10 cellular contexts compared by ENCODE assay signal in genomic region chr6:100472674-100473073, GRCh38. TPM values are rescaled to one million over a fixed set of nuclear protein-coding genes. Genes with fewer than 3 reads are reported as not detected.
DNase-seq lines count a peak whose midpoint lies in the region; ATAC-seq, FAIRE-seq and TF ChIP-seq lines count a peak whose summit lies in the region.
"Had no signal": no experiment of that assay in that cellular context is flagged by ENCODE, and none has a peak within 500 bp of the region (broad histone marks: within the 10 kb centered on the region; RNA-seq: fewer than 3 reads in every experiment).

No MANE protein-coding gene starts in this region.

- TF ChIP-seq EP300 in GM12878 (IDR thresholded peaks at IDR 0.05; ENCODE audit: borderline replicate concordance in 1 of 2, control insufficient read depth in 1 of 2, low read depth in 2 of 2, low read length in 2 of 2): peak in 1 of 2 experiments; percentile 77; a peak in 2 of 4 replicates

- RAD21 ChIA-PET in GM12878 (lab: Charles Lee; ENCODE audit: unreplicated experiment): interaction anchor here (0.7 to 2.6 kb wide), 6 partner anchors 12 to 605 kb away, joined by 3 to 7 read pairs (median 4); no protein-coding TSS in a partner anchor

- POLR2A ChIA-PET in GM12878 (lab: Charles Lee) (no interaction called here), OCI-LY7 (lab: Charles Lee) (no interaction called here)

- no peak for TF ChIP-seq RAD21 in GM12878 (IDR thresholded peaks at IDR 0.05; ENCODE audit: insufficient read depth, low read depth, low read length)

- in situ Hi-C loops in GM12878 (cut with MboI): no loop called here

- H3K4me2 ChIP-seq in GM12878 (ENCODE audit: control insufficient read depth, insufficient read depth) (peak overlapping the region; percentile 50; the same call in 1 of the 2 replicates), OCI-LY7 (ENCODE audit: low read length) (no peak overlapping the region)

- no peak for TF ChIP-seq POLR2A in GM18505 (IDR thresholded peaks at IDR 0.05; ENCODE audit: borderline replicate concordance, extremely low read depth, insufficient read depth, insufficient read length)
- TF ChIP-seq POLR2A in GM12878 (IDR thresholded peaks at IDR 0.05; ENCODE audit: low read depth, low read length): no peak

- no peak overlapping the region for H3K27ac ChIP-seq in GM12878 (ENCODE audit: control insufficient read depth, insufficient read depth)
- H3K27ac ChIP-seq in colonic mucosa: no peak overlapping the region
- no peak overlapping the region for H3K27ac ChIP-seq in aorta (ENCODE audit: low read depth in 1 of 2, low read length in 2 of 2)
- no peak overlapping the region for H3K27ac ChIP-seq in effector memory CD4-positive, alpha-beta T cell (ENCODE audit: insufficient read depth, low read length, poor library complexity, severe bottlenecking)
- H3K27ac ChIP-seq in OCI-LY7 (ENCODE audit: low read depth, low read length, poor library complexity, severe bottlenecking): no peak overlapping the region

- H4K20me1 ChIP-seq in GM12878 (ENCODE audit: control insufficient read depth, insufficient read depth): no peaks in the 10 kb centered on the region
- no peaks in the 10 kb centered on the region for H4K20me1 ChIP-seq in OCI-LY7 (ENCODE audit: insufficient read depth, low read length)

- ATAC-seq in GM18505 (IDR thresholded peaks at IDR 0.05; ENCODE audit: unreplicated experiment) (peak; percentile 92), GM21447 (IDR thresholded peaks at IDR 0.05; ENCODE audit: unreplicated experiment) (peak; percentile 92), HG03460 (IDR thresholded peaks at IDR 0.05; ENCODE audit: unreplicated experiment) (peak; percentile 92), GM12878 (peak; percentile 86), aorta (ENCODE audit: low FRiP score) (no peak)

- H3K36me3 ChIP-seq in GM12878 (ENCODE audit: control insufficient read depth in 2 of 2, insufficient read depth in 2 of 2, low read length in 1 of 2) (no peaks in the 10 kb centered on the region), colonic mucosa (no peaks in the 10 kb centered on the region), aorta (ENCODE audit: control insufficient read depth in 1 of 2, insufficient read depth in 2 of 2, low read length in 1 of 2) (no peaks in the 10 kb centered on the region), OCI-LY7 (ENCODE audit: insufficient read depth, low read length) (no peaks in the 10 kb centered on the region)
- H3K36me3 ChIP-seq in effector memory CD4-positive, alpha-beta T cell (ENCODE audit: control insufficient read depth, insufficient read depth, low read length): no peaks in the 10 kb centered on the region

- H3K4me3 ChIP-seq in GM12878 (no peak overlapping the region), colonic mucosa (no peak overlapping the region), aorta (ENCODE audit: low read length in 2 of 2) (no peak overlapping the region), OCI-LY7 (ENCODE audit: low read depth, low read length, poor library complexity, severe bottlenecking) (no peak overlapping the region)
- no peak overlapping the region for H3K4me3 ChIP-seq in effector memory CD4-positive, alpha-beta T cell (ENCODE audit: insufficient read depth, low read depth, low read length, poor library complexity, severe bottlenecking)

- H3K4me1 ChIP-seq in GM12878 (ENCODE audit: control insufficient read depth, insufficient read depth, low read length): peaks cover 16% of the 10 kb centered on the region
- no peaks in the 10 kb centered on the region for H3K4me1 ChIP-seq in colonic mucosa
- H3K4me1 ChIP-seq in aorta (ENCODE audit: control insufficient read depth in 1 of 2, insufficient read depth in 2 of 2, low read length in 2 of 2): no peaks in the 10 kb centered on the region
- no peaks in the 10 kb centered on the region for H3K4me1 ChIP-seq in effector memory CD4-positive, alpha-beta T cell (ENCODE audit: control insufficient read depth, insufficient read depth, low read length, poor library complexity, severe bottlenecking)
- H3K4me1 ChIP-seq in OCI-LY7 (ENCODE audit: insufficient read depth, low read length, poor library complexity, severe bottlenecking): no peaks in the 10 kb centered on the region

- DNase-seq in GM12878 (ENCODE audit: low read depth, low spot score) (peak; percentile 42), colonic mucosa (no peak), aorta (no peak), OCI-LY7 (ENCODE audit: low spot score) (no peak)
- DNase-seq in effector memory CD4-positive, alpha-beta T cell: no peak
- DNase-seq: NCI-H187 had no signal

- 0% methylated on average over 3 of the region's 3 CpGs for WGBS in GM12878 (ENCODE audit: insufficient coverage, insufficient replicate concordance, low lambda C conversion rate, missing lambda C conversion rate)
- WGBS in aorta, 2 donors: 32 to 45% methylated on average over 3 of the region's 3 CpGs

- CTCF ChIA-PET in GM12878 (lab: Yijun Ruan, JAX) (interaction anchor here (0.7 to 8.8 kb wide), 7 partner anchors 114 to 367 kb away, joined by 3 to 72 read pairs (median 3); no protein-coding TSS in a partner anchor), OCI-LY7 (lab: Charles Lee; ENCODE audit: unreplicated experiment) (no interaction called here)

- peaks cover 2 to 9% of the 10 kb centered on the region in 2 experiments; a peak in 3 of 4 replicates for H3K27me3 ChIP-seq in GM12878 (replicated peaks in 1 of 2; ENCODE audit: control insufficient read depth in 2 of 2, insufficient read depth in 2 of 2, low read length in 1 of 2)
- H3K27me3 ChIP-seq in colonic mucosa: peaks cover 35% of the 10 kb centered on the region
- H3K27me3 ChIP-seq in aorta (ENCODE audit: control insufficient read depth in 1 of 2, insufficient read depth in 2 of 2, low read length in 1 of 2): no peaks in the 10 kb centered on the region
- peaks cover 22% of the 10 kb centered on the region for H3K27me3 ChIP-seq in effector memory CD4-positive, alpha-beta T cell (replicated peaks; ENCODE audit: control insufficient read depth, insufficient read depth, low read length, poor library complexity, severe bottlenecking)

- H3K9me3 ChIP-seq in GM12878 (replicated peaks; ENCODE audit: control insufficient read depth, insufficient read depth, low read length): peaks cover 2% of the 10 kb centered on the region; the same call in 1 of the 3 replicates
- no peaks in the 10 kb centered on the region for H3K9me3 ChIP-seq in colonic mucosa
- peaks cover 3% of the 10 kb centered on the region for H3K9me3 ChIP-seq in aorta (ENCODE audit: control insufficient read depth, low read length)
- H3K9me3 ChIP-seq in effector memory CD4-positive, alpha-beta T cell (ENCODE audit: control insufficient read depth, low read length): no peaks in the 10 kb centered on the region
- no peaks in the 10 kb centered on the region for H3K9me3 ChIP-seq in OCI-LY7 (ENCODE audit: low read length)

- no peak overlapping the region for H3K9ac ChIP-seq in GM12878 (ENCODE audit: control insufficient read depth, insufficient read depth, low read length)
- no peak overlapping the region for H3K9ac ChIP-seq in colonic mucosa (ENCODE audit: low read depth in 2 of 2, low read length in 2 of 2)

- H3K79me2 ChIP-seq in GM12878 (ENCODE audit: control insufficient read depth, insufficient read depth, low read length): no peaks in the 10 kb centered on the region
- no peaks in the 10 kb centered on the region for H3K79me2 ChIP-seq in OCI-LY7 (ENCODE audit: insufficient read depth, low read depth, low read length)

- no TSS peak for BruUV-seq in GM12878 (replicated peaks; lab: Mats Ljungman, UMichigan)
- BruUV-seq in OCI-LY7 (replicated peaks; lab: Mats Ljungman, UMichigan): no TSS peak

- intact Hi-C loops in GM12878 (cut with micrococcal nuclease; ENCODE audit: unreplicated experiment): no loop called here
- intact Hi-C loops in colonic mucosa (cut with DNase I): no loop called here
- intact Hi-C loops in aorta (cut with DNase I): no loop called here
- intact Hi-C loops in OCI-LY7 (cut with micrococcal nuclease; ENCODE audit: unreplicated experiment): loop anchor here (5.0 kb wide), 1 partner anchor 100 kb away; no protein-coding TSS in a partner anchor

- peak; percentile 85 for FAIRE-seq in GM12878 (lab: Jason Lieb, UNC)

- SMC1A ChIA-PET in GM12878 (lab: Charles Lee; ENCODE audit: uncharacterized antibody, unreplicated experiment): interaction anchor here (0.6 to 3.6 kb wide), 10 partner anchors 12 to 368 kb away, joined by 3 to 16 read pairs (median 4); no protein-coding TSS in a partner anchor

- H2AFZ ChIP-seq in GM12878 (ENCODE audit: control insufficient read depth, low read depth, low read length) (no peak overlapping the region), OCI-LY7 (ENCODE audit: low read length) (no peak overlapping the region)

- no peaks in the 10 kb centered on the region for H3K9me2 ChIP-seq in OCI-LY7 (ENCODE audit: insufficient read depth, low read length)

- TF ChIP-seq CTCF in GM12878 (IDR thresholded peaks at IDR 0.05 in 2 of 3, conservative IDR thresholded peaks at IDR 0.05 in 1 of 3; ENCODE audit: control insufficient read depth in 2 of 3, extremely low read depth in 1 of 3, insufficient read depth in 1 of 3, low read depth in 3 of 3, low read length in 3 of 3) (no peak), colonic mucosa (IDR thresholded peaks at IDR 0.05) (no peak), OCI-LY7 (conservative IDR thresholded peaks at IDR 0.05; ENCODE audit: low read length) (no peak)

TF ChIP-seq in GM12878, 131 proteins besides CTCF, POLR2A, EP300 and RAD21 (continues in another document):
- TF ChIP-seq JUND (IDR thresholded peaks at IDR 0.05; ENCODE audit: low read depth, low read length): no peak
- no peak for TF ChIP-seq IRF4 (IDR thresholded peaks at IDR 0.05; ENCODE audit: low read depth, low read length)
- no peak for TF ChIP-seq ZBED1 (IDR thresholded peaks at IDR 0.05; ENCODE audit: borderline replicate concordance)

RNA-seq across cellular contexts. Expression of gene SIM1, which starts 8.0 kb away (rescaled TPM):
- total RNA-seq in GM12878 (2013; cell fraction: nucleolus; rRNA removed): not detected in 2 replicates
- total RNA-seq in GM12878 (2014; rRNA removed): not detected in 2 replicates
- not detected in 2 replicates for total RNA-seq in GM12878 (2014; rRNA removed; fragmentation: Illumina TruSeq; extraction: Trizol)
- total RNA-seq in GM12878 (2021): not detected in 2 replicates
- polyA plus RNA-seq in GM12878 (2011; ENCODE audit: low read depth): not detected
- polyA plus RNA-seq in GM12878 (2011; rRNA removed): 0.01 TPM in 1 of 2 replicates, not detected in the other
- polyA plus RNA-seq in GM12878 (2011; cell fraction: cytosol; rRNA removed): not detected in 2 replicates
- not detected in 2 replicates for polyA plus RNA-seq in GM12878 (2011; cell fraction: nucleus; rRNA removed)
- not detected in 2 replicates for polyA plus RNA-seq in GM12878 (2012)
- polyA plus RNA-seq in GM12878 (2014; fragmentation: Illumina TruSeq; extraction: Trizol): not detected in 2 replicates
- not detected for polyA plus RNA-seq in GM12878 (2014; fragmentation: Nextera tagmentation; extraction: Ambion mirVana)
- not detected in 2 replicates for polyA plus RNA-seq in GM12878 (2014; rRNA removed)
- polyA plus RNA-seq in GM12878 (2016; fragmentation: Nextera tagmentation; extraction: Ambion mirVana): not detected
- polyA minus RNA-seq in GM12878 (2011; rRNA and poly(A)+ RNA removed): not detected in 2 replicates
- not detected in 2 replicates for polyA minus RNA-seq in GM12878 (2011; cell fraction: cytosol; rRNA and poly(A)+ RNA removed)
- not detected in 2 replicates for polyA minus RNA-seq in GM12878 (2011; cell fraction: nucleus; rRNA and poly(A)+ RNA removed)
- total RNA-seq in colonic mucosa: under 1 TPM in 1 of 2 donors, not detected in 1; 0.16 TPM
- under 1 TPM in 1 of 2 donors, not detected in 1; 0.10 TPM for total RNA-seq in aorta
- not detected for polyA plus RNA-seq in aorta
- total RNA-seq in OCI-LY7 (2014; rRNA removed; shearing (Covaris generic)): not detected in 2 replicates
- not detected in 2 replicates for total RNA-seq in OCI-LY7 (2022)
- total RNA-seq: fibroblast of lung had no signal
- polyA plus RNA-seq: fibroblast of lung had no signal
